ENCODE assay signal across 1 cellular context in the genomic region with DNA sequence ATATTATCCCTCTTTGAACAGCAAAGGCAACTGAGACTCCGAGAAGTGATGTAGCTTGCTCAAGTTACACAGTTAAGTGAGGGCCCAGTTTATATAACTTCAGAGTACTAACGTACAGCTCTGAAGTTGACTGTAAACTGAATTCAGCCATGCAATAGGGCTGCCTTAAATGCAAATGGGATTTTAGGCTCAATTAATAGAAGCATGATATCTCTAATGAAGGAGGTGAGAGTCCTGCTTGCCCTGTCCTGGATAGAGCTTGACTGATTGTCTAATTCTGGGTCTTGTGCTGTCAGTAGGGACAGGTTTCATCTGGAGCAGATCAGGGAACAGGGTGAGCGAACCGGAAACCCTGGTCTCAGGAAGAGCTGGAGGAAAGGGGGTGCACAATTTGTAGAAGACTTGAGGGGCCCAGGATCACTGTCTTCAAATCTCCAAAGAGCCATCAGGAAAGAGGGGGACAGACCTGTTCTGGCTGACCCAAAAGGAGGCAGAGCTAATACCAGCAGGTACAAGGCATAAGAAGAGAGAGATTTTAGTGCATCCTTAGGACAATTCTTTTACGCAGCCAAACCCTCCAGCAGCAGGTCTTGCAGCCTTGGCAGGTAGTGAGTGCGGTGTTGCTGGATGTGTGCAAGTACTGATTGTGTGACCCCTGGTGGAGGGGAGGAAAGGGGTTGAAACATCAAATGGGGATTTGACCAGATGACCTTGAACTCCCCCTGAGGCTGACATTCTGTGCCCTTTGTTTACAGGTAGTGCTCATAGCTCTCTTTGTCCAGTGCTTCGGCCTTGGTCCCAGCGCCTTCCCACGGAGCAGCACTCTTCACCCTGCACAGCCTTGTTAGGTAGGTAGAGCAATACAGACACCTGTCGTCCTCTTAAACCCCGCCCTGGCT.
TF ChIP-seq lines count a peak whose summit lies in the region.

No MANE protein-coding gene starts in this region.

TF ChIP-seq in HepG2, 621 proteins besides CTCF, POLR2A, EP300 and RAD21 (continued from another document and continues in another):
- TF ChIP-seq, protein P1, sequence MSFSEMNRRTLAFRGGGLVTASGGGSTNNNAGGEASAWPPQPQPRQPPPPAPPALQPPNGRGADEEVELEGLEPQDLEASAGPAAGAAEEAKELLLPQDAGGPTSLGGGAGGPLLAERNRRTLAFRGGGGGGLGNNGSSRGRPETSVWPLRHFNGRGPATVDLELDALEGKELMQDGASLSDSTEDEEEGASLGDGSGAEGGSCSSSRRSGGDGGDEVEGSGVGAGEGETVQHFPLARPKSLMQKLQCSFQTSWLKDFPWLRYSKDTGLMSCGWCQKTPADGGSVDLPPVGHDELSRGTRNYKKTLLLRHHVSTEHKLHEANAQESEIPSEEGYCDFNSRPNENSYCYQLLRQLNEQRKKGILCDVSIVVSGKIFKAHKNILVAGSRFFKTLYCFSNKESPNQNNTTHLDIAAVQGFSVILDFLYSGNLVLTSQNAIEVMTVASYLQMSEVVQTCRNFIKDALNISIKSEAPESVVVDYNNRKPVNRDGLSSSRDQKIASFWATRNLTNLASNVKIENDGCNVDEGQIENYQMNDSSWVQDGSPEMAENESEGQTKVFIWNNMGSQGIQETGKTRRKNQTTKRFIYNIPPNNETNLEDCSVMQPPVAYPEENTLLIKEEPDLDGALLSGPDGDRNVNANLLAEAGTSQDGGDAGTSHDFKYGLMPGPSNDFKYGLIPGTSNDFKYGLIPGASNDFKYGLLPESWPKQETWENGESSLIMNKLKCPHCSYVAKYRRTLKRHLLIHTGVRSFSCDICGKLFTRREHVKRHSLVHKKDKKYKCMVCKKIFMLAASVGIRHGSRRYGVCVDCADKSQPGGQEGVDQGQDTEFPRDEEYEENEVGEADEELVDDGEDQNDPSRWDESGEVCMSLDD (CRISPR knock-in tag; IDR thresholded peaks at IDR 0.05; ENCODE audit: borderline replicate concordance): no peak
- no peak for TF ChIP-seq ZNF225 (CRISPR knock-in tag; IDR thresholded peaks at IDR 0.05)
- TF ChIP-seq SRSF4 (IDR thresholded peaks at IDR 0.05; ENCODE audit: low read depth, low read length, poor library complexity, severe bottlenecking): no peak
- TF ChIP-seq HOXD1 (CRISPR knock-in tag; IDR thresholded peaks at IDR 0.05): no peak
- TF ChIP-seq ZBTB7B (CRISPR knock-in tag; IDR thresholded peaks at IDR 0.05): peak; percentile 66
- peak; percentile 78; the same call in 1 of the 2 replicates for TF ChIP-seq ADNP (CRISPR knock-in tag; IDR thresholded peaks at IDR 0.05)
- no peak for TF ChIP-seq ZNF382 (CRISPR knock-in tag; IDR thresholded peaks at IDR 0.05; ENCODE audit: borderline replicate concordance)
- TF ChIP-seq ZNF747 (CRISPR knock-in tag; IDR thresholded peaks at IDR 0.05; ENCODE audit: borderline replicate concordance): no peak; the same call in 1 of the 2 replicates
- TF ChIP-seq, protein P2, sequence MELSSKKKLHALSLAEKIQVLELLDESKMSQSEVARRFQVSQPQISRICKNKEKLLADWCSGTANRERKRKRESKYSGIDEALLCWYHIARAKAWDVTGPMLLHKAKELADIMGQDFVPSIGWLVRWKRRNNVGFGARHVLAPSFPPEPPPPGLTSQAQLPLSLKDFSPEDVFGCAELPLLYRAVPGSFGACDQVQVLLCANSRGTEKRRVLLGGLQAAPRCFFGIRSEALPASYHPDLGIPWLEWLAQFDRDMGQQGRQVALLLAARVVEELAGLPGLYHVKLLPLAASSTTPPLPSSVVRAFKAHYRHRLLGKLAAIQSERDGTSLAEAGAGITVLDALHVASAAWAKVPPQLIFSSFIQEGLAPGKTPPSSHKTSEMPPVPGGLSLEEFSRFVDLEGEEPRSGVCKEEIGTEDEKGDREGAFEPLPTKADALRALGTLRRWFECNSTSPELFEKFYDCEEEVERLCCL (CRISPR knock-in tag; IDR thresholded peaks at IDR 0.05; ENCODE audit: borderline replicate concordance): no peak
- TF ChIP-seq, protein P3, sequence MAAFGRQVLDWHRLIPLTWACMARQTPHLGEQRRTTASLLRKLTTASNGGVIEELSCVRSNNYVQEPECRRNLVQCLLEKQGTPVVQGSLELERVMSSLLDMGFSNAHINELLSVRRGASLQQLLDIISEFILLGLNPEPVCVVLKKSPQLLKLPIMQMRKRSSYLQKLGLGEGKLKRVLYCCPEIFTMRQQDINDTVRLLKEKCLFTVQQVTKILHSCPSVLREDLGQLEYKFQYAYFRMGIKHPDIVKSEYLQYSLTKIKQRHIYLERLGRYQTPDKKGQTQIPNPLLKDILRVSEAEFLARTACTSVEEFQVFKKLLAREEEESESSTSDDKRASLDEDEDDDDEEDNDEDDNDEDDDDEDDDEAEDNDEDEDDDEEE (CRISPR knock-in tag; IDR thresholded peaks at IDR 0.05): no peak
- TF ChIP-seq PTBP1 (IDR thresholded peaks at IDR 0.05; ENCODE audit: low read depth, low read length, poor library complexity, severe bottlenecking): no peak
- no peak for TF ChIP-seq ZNF234 (CRISPR knock-in tag; conservative IDR thresholded peaks at IDR 0.05)
- no peak for TF ChIP-seq SIX1 (CRISPR knock-in tag; IDR thresholded peaks at IDR 0.05; ENCODE audit: borderline replicate concordance)
- no peak for TF ChIP-seq ZNF550 (CRISPR knock-in tag; IDR thresholded peaks at IDR 0.05; ENCODE audit: borderline replicate concordance)
- TF ChIP-seq TOE1 (CRISPR knock-in tag; IDR thresholded peaks at IDR 0.05): no peak
- TF ChIP-seq DNMT3B (CRISPR knock-in tag; conservative IDR thresholded peaks at IDR 0.05): no peak
- no peak for TF ChIP-seq ZNF75D (CRISPR knock-in tag; IDR thresholded peaks at IDR 0.05; ENCODE audit: borderline replicate concordance)
- no peak for TF ChIP-seq ZNF460 (CRISPR knock-in tag; IDR thresholded peaks at IDR 0.05; ENCODE audit: borderline replicate concordance)
- TF ChIP-seq ZMYM2 (CRISPR knock-in tag; IDR thresholded peaks at IDR 0.05): no peak; the same call in 1 of the 2 replicates
- peak; percentile 52; the same call in 1 of the 2 replicates for TF ChIP-seq MED1 (CRISPR knock-in tag; IDR thresholded peaks at IDR 0.05)
- TF ChIP-seq BCL6 (CRISPR knock-in tag; IDR thresholded peaks at IDR 0.05): peak; percentile 79
- peak; percentile 37 for TF ChIP-seq CBX1 (IDR thresholded peaks at IDR 0.05; ENCODE audit: low read depth)
- TF ChIP-seq SP5 (CRISPR knock-in tag; IDR thresholded peaks at IDR 0.05; ENCODE audit: borderline replicate concordance, low read depth): peak; percentile 58
- no peak for TF ChIP-seq YEATS2 (CRISPR knock-in tag; IDR thresholded peaks at IDR 0.05; ENCODE audit: borderline replicate concordance)
- no peak for TF ChIP-seq RBM22 (optimal IDR thresholded peaks at IDR 0.05; ENCODE audit: low read length)
- peak; percentile 93 for TF ChIP-seq NR2F2 (IDR thresholded peaks at IDR 0.05; ENCODE audit: borderline replicate concordance, low read depth)
- no peak for TF ChIP-seq ZFP82 (CRISPR knock-in tag; IDR thresholded peaks at IDR 0.05; ENCODE audit: borderline replicate concordance)
- TF ChIP-seq ZNF292 (CRISPR knock-in tag; IDR thresholded peaks at IDR 0.05; ENCODE audit: borderline replicate concordance, low read depth): peak; percentile 58; the same call in 1 of the 2 replicates
- TF ChIP-seq, protein P4, sequence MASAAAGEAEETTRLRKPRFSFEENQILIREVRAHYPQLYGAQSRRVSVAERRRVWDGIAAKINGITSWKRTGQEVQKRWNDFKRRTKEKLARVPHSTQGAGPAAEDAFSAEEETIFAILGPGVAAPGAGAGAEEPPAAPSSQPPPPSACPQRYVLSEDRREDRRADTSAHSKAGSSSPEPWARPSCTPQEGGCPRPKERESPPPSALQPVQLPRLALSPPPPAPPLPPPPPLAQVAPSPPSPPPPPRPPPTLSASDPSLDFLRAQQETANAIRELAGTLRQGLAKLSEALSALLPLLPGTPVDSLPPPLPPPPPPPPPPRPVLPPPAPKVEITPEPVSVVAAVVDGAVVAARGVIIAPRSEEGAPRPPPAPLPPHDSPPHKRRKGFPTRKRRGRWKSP (CRISPR knock-in tag; IDR thresholded peaks at IDR 0.05): no peak
- TF ChIP-seq, protein P5, sequence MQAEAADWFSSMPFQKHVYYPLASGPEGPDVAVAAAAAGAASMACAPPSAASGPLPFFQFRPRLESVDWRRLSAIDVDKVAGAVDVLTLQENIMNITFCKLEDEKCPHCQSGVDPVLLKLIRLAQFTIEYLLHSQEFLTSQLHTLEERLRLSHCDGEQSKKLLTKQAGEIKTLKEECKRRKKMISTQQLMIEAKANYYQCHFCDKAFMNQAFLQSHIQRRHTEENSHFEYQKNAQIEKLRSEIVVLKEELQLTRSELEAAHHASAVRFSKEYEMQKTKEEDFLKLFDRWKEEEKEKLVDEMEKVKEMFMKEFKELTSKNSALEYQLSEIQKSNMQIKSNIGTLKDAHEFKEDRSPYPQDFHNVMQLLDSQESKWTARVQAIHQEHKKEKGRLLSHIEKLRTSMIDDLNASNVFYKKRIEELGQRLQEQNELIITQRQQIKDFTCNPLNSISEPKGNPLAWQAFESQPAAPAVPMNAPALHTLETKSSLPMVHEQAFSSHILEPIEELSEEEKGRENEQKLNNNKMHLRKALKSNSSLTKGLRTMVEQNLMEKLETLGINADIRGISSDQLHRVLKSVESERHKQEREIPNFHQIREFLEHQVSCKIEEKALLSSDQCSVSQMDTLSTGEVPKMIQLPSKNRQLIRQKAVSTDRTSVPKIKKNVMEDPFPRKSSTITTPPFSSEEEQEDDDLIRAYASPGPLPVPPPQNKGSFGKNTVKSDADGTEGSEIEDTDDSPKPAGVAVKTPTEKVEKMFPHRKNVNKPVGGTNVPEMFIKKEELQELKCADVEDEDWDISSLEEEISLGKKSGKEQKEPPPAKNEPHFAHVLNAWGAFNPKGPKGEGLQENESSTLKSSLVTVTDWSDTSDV (CRISPR knock-in tag; IDR thresholded peaks at IDR 0.05): no peak
- TF ChIP-seq ZNF816 (CRISPR knock-in tag; IDR thresholded peaks at IDR 0.05; ENCODE audit: borderline replicate concordance): no peak
- peak; percentile 61 for TF ChIP-seq SKI (IDR thresholded peaks at IDR 0.05; ENCODE audit: partially characterized antibody)
- no peak for TF ChIP-seq FOXK2 (IDR thresholded peaks at IDR 0.05)
- TF ChIP-seq, protein P6, sequence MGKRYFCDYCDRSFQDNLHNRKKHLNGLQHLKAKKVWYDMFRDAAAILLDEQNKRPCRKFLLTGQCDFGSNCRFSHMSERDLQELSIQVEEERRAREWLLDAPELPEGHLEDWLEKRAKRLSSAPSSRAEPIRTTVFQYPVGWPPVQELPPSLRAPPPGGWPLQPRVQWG (CRISPR knock-in tag; IDR thresholded peaks at IDR 0.05; ENCODE audit: borderline replicate concordance, low read depth): no peak
- TF ChIP-seq ARHGAP35 (CRISPR knock-in tag; IDR thresholded peaks at IDR 0.05; ENCODE audit: borderline replicate concordance): no peak
- TF ChIP-seq ZMYM3 (CRISPR knock-in tag; IDR thresholded peaks at IDR 0.05): peak; percentile 95
- TF ChIP-seq, protein P7, sequence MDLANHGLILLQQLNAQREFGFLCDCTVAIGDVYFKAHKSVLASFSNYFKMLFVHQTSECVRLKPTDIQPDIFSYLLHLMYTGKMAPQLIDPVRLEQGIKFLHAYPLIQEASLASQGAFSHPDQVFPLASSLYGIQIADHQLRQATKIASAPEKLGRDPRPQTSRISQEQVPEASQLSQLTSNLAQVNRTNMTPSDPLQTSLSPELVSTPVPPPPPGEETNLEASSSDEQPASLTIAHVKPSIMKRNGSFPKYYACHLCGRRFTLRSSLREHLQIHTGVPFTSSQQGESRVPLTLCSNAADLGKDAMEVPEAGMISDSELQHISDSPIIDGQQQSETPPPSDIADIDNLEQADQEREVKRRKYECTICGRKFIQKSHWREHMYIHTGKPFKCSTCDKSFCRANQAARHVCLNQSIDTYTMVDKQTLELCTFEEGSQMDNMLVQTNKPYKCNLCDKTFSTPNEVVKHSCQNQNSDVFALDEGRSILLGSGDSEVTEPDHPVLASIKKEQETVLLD (CRISPR knock-in tag; IDR thresholded peaks at IDR 0.05; ENCODE audit: low read depth): no peak
- TF ChIP-seq SALL2 (CRISPR knock-in tag; IDR thresholded peaks at IDR 0.05): no peak
- TF ChIP-seq, protein P8, sequence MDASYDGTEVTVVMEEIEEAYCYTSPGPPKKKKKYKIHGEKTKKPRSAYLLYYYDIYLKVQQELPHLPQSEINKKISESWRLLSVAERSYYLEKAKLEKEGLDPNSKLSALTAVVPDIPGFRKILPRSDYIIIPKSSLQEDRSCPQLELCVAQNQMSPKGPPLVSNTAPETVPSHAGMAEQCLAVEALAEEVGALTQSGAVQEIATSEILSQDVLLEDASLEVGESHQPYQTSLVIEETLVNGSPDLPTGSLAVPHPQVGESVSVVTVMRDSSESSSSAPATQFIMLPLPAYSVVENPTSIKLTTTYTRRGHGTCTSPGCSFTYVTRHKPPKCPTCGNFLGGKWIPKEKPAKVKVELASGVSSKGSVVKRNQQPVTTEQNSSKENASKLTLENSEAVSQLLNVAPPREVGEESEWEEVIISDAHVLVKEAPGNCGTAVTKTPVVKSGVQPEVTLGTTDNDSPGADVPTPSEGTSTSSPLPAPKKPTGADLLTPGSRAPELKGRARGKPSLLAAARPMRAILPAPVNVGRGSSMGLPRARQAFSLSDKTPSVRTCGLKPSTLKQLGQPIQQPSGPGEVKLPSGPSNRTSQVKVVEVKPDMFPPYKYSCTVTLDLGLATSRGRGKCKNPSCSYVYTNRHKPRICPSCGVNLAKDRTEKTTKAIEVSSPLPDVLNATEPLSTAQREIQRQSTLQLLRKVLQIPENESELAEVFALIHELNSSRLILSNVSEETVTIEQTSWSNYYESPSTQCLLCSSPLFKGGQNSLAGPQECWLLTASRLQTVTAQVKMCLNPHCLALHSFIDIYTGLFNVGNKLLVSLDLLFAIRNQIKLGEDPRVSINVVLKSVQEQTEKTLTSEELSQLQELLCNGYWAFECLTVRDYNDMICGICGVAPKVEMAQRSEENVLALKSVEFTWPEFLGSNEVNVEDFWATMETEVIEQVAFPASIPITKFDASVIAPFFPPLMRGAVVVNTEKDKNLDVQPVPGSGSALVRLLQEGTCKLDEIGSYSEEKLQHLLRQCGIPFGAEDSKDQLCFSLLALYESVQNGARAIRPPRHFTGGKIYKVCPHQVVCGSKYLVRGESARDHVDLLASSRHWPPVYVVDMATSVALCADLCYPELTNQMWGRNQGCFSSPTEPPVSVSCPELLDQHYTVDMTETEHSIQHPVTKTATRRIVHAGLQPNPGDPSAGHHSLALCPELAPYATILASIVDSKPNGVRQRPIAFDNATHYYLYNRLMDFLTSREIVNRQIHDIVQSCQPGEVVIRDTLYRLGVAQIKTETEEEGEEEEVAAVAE (CRISPR knock-in tag; IDR thresholded peaks at IDR 0.05; ENCODE audit: borderline replicate concordance): no peak
- no peak for TF ChIP-seq MXI1 (IDR thresholded peaks at IDR 0.05; ENCODE audit: borderline replicate concordance, low read depth, low read length)
- TF ChIP-seq MBNL3 (CRISPR knock-in tag; conservative IDR thresholded peaks at IDR 0.05): no peak
- no peak; the same call in 1 of the 2 replicates for TF ChIP-seq ZNF749 (CRISPR knock-in tag; IDR thresholded peaks at IDR 0.05; ENCODE audit: borderline replicate concordance)
- no peak for TF ChIP-seq ZNF558 (CRISPR knock-in tag; IDR thresholded peaks at IDR 0.05; ENCODE audit: borderline replicate concordance)
- no peak for TF ChIP-seq ZSCAN20 (CRISPR knock-in tag; IDR thresholded peaks at IDR 0.05; ENCODE audit: borderline replicate concordance)
- TF ChIP-seq ATRX (CRISPR knock-in tag; IDR thresholded peaks at IDR 0.05; ENCODE audit: borderline replicate concordance): no peak
- TF ChIP-seq ZNF451 (CRISPR knock-in tag; IDR thresholded peaks at IDR 0.05): no peak
